ENCODE assay signal across 8 cellular contexts in genomic region chr12:121499929-121500793, GRCh38.
DNase-seq lines count a peak whose midpoint lies in the region; ATAC-seq, FAIRE-seq and TF ChIP-seq lines count a peak whose summit lies in the region.

No MANE protein-coding gene starts in this region.

- H4K20me1 ChIP-seq in fibroblast of lung (ENCODE audit: control insufficient read depth, extremely low read depth, insufficient read depth, low read length), result no peaks in the 10 kb centered on the region
- no peaks in the 10 kb centered on the region for H4K20me1 ChIP-seq in neural cell (ENCODE audit: insufficient read depth)

- H3K27me3 ChIP-seq in Peyer's patch (no peaks in the 10 kb centered on the region), fibroblast of lung (ENCODE audit: control insufficient read depth, insufficient read depth, low read length) (no peaks in the 10 kb centered on the region), neural cell (ENCODE audit: insufficient read depth, low read depth, low read length) (no peaks in the 10 kb centered on the region)

- peak overlapping the region; percentile 50 for H3K27ac Mint-ChIP-seq in activated T-cell treated with anti-CD3 and anti-CD28 coated beads, Interleukin-2, amount 50 U/mL, for 72 hours
- peak overlapping the region; percentile 51 for H3K27ac Mint-ChIP-seq in stimulated activated naive B cell treated with anti-CD40 and anti-IgM and Interleukin-4, amounts not matched to agents 10 μg/mL and 1 μg/mL and 100 μg/mL, for 72 hours

- no peaks in the 10 kb centered on the region for H3K9me3 ChIP-seq in Peyer's patch
- no peaks in the 10 kb centered on the region for H3K9me3 ChIP-seq in fibroblast of lung (ENCODE audit: control insufficient read depth, insufficient read depth, low read depth, low read length)
- no peaks in the 10 kb centered on the region for H3K9me3 ChIP-seq in neural cell (ENCODE audit: low read length)

- peaks cover 17% of the 10 kb centered on the region for H3K4me1 Mint-ChIP-seq in activated T-cell treated with anti-CD3 and anti-CD28 coated beads, Interleukin-2, amount 50 U/mL, for 72 hours (ENCODE audit: low read depth)
- H3K4me1 Mint-ChIP-seq in stimulated activated naive B cell treated with anti-CD40 and anti-IgM and Interleukin-4, amounts not matched to agents 10 μg/mL and 1 μg/mL and 100 μg/mL, for 72 hours, result peaks cover 10 to 41% of the 10 kb centered on the region in 2 donors

- no peaks in the 10 kb centered on the region for H3F3A ChIP-seq in neural cell (ENCODE audit: insufficient read depth, low read length, poor library complexity, severe bottlenecking)

- no peak overlapping the region for H3K4me3 Mint-ChIP-seq in activated T-cell treated with anti-CD3 and anti-CD28 coated beads, Interleukin-2, amount 50 U/mL, for 72 hours
- peak overlapping the region in 1 of 2 donors; percentile 27 for H3K4me3 Mint-ChIP-seq in stimulated activated naive B cell treated with anti-CD40 and anti-IgM and Interleukin-4, amounts not matched to agents 10 μg/mL and 1 μg/mL and 100 μg/mL, for 72 hours

- H2AFZ ChIP-seq in fibroblast of lung (ENCODE audit: low read length) (no peak overlapping the region), neural cell (ENCODE audit: low read depth, low read length) (peak overlapping the region; percentile 6)

- H3K36me3 ChIP-seq in Peyer's patch (no peaks in the 10 kb centered on the region), fibroblast of lung (ENCODE audit: control insufficient read depth, insufficient read depth, low read length) (no peaks in the 10 kb centered on the region), neural cell (ENCODE audit: insufficient read depth, low read length) (no peaks in the 10 kb centered on the region)

- peak overlapping the region; percentile 35 for H3K4me2 ChIP-seq in fibroblast of lung (ENCODE audit: extremely low read depth, insufficient read depth, low read length)
- H3K4me2 ChIP-seq in neural cell (ENCODE audit: low read length), result peak overlapping the region; percentile 45

- no peak overlapping the region for H3K9ac ChIP-seq in fibroblast of lung (ENCODE audit: insufficient read depth, low read length)
- peak overlapping the region; percentile 59 for H3K9ac ChIP-seq in neural cell (ENCODE audit: low read length)

- peak; percentile 79 for TF ChIP-seq RAD21 in neural cell (conservative IDR thresholded peaks at IDR 0.05)

- H3K79me2 ChIP-seq in fibroblast of lung (ENCODE audit: control insufficient read depth, insufficient read depth, low read length), result no peaks in the 10 kb centered on the region
- no peaks in the 10 kb centered on the region for H3K79me2 ChIP-seq in neural cell (replicated peaks; ENCODE audit: insufficient read depth, low read length)

- no peak for TF ChIP-seq POLR2A in Peyer's patch (IDR thresholded peaks at IDR 0.05)

- peak; percentile 34 for TF ChIP-seq EP300 in neural cell (conservative IDR thresholded peaks at IDR 0.05; ENCODE audit: poor library complexity, severe bottlenecking)

- peaks cover 0 to 1% of the 10 kb centered on the region in 2 donors for H3K36me3 Mint-ChIP-seq in activated T-cell treated with anti-CD3 and anti-CD28 coated beads, Interleukin-2, amount 50 U/mL, for 72 hours (ENCODE audit: insufficient read depth in 2 of 2)
- H3K36me3 Mint-ChIP-seq in stimulated activated naive B cell treated with anti-CD40 and anti-IgM and Interleukin-4, amounts not matched to agents 10 μg/mL and 1 μg/mL and 100 μg/mL, for 72 hours, result peaks cover 30 to 41% of the 10 kb centered on the region in 2 donors

- H3K27ac ChIP-seq in Peyer's patch (peak overlapping the region in 1 of 4 donors; percentile 35), fibroblast of lung (ENCODE audit: insufficient read depth, low read length) (no peak overlapping the region), neural cell (ENCODE audit: low read length) (peak overlapping the region; percentile 75)

- TF ChIP-seq CTCF in D721Med (IDR thresholded peaks at IDR 0.05; ENCODE audit: insufficient read depth, missing control alignments) (peak; percentile 88), Peyer's patch (IDR thresholded peaks at IDR 0.05) (peak; percentile 70 to 99 (median 90)), fibroblast of lung (conservative IDR thresholded peaks at IDR 0.05 in 1 of 2, IDR thresholded peaks at IDR 0.05 in 1 of 2; ENCODE audit: low read depth in 1 of 2, low read length in 2 of 2) (peak; percentile 91 to 95), neural cell (IDR thresholded peaks at IDR 0.05; ENCODE audit: poor library complexity, severe bottlenecking) (peak; percentile 80)

- DNase-seq in D721Med (ENCODE audit: insufficient read length, low spot score), result peak; percentile 91
- peak; percentile 68 for DNase-seq in HuH-7.5 (ENCODE audit: low spot score)
- DNase-seq in Peyer's patch, result peak; percentile 75 to 92 (median 80)
- peak; percentile 64 to 83 for DNase-seq in activated T-cell treated with anti-CD3 and anti-CD28 coated beads, Interleukin-2, amount 50 U/mL, for 72 hours
- DNase-seq in fibroblast of lung (ENCODE audit: low read depth in 2 of 2), result peak; percentile 43 to 67
- DNase-seq in stimulated activated naive B cell treated with anti-CD40 and anti-IgM and Interleukin-4, amounts not matched to agents 10 μg/mL and 1 μg/mL and 100 μg/mL, for 72 hours, result peak; percentile 31

- ATAC-seq in activated T-cell treated with anti-CD3 and anti-CD28 coated beads, Interleukin-2, amount 50 U/mL, for 72 hours (replicated peaks in 1 of 2), result peak; percentile 75
- peak; percentile 85 to 88 for ATAC-seq in stimulated activated naive B cell treated with anti-CD40 and anti-IgM and Interleukin-4, amounts not matched to agents 10 μg/mL and 1 μg/mL and 100 μg/mL, for 72 hours (replicated peaks)
- ATAC-seq in GM21390 (IDR thresholded peaks at IDR 0.05; ENCODE audit: unreplicated experiment), result no peak

- no peaks in the 10 kb centered on the region for H3K9me3 Mint-ChIP-seq in activated T-cell treated with anti-CD3 and anti-CD28 coated beads, Interleukin-2, amount 50 U/mL, for 72 hours
- H3K9me3 Mint-ChIP-seq in stimulated activated naive B cell treated with anti-CD40 and anti-IgM and Interleukin-4, amounts not matched to agents 10 μg/mL and 1 μg/mL and 100 μg/mL, for 72 hours, result no peaks in the 10 kb centered on the region

- H3K4me1 ChIP-seq in Peyer's patch (peaks cover 0 to 6% (median 0%) of the 10 kb centered on the region in 4 donors), fibroblast of lung (ENCODE audit: control insufficient read depth, extremely low read depth, insufficient read depth, low read length) (no peaks in the 10 kb centered on the region)

- no peaks in the 10 kb centered on the region for H3K27me3 Mint-ChIP-seq in activated T-cell treated with anti-CD3 and anti-CD28 coated beads, Interleukin-2, amount 50 U/mL, for 72 hours (ENCODE audit: low read depth)
- no peaks in the 10 kb centered on the region for H3K27me3 Mint-ChIP-seq in stimulated activated naive B cell treated with anti-CD40 and anti-IgM and Interleukin-4, amounts not matched to agents 10 μg/mL and 1 μg/mL and 100 μg/mL, for 72 hours

- H3K4me3 ChIP-seq in Peyer's patch (no peak overlapping the region), fibroblast of lung (replicated peaks in 1 of 4; ENCODE audit: control extremely low read depth in 1 of 4, insufficient read depth in 1 of 4, low read depth in 3 of 4, low read length in 4 of 4) (no peak overlapping the region), neural cell (ENCODE audit: low read length) (peak overlapping the region; percentile 48)

- FAIRE-seq in D721Med (lab: Jason Lieb, UNC), result no peak

- no peaks in the 10 kb centered on the region for H3K9me2 ChIP-seq in neural cell (ENCODE audit: insufficient read depth, low read length)

TF ChIP-seq in neural cell, 6 proteins besides CTCF, POLR2A, EP300 and RAD21:
- TF ChIP-seq SMC3 (conservative IDR thresholded peaks at IDR 0.05; ENCODE audit: poor library complexity) (peak; percentile 86), MXI1 (conservative IDR thresholded peaks at IDR 0.05; ENCODE audit: poor library complexity, severe bottlenecking) (no peak), REST (IDR thresholded peaks at IDR 0.05; ENCODE audit: borderline replicate concordance) (peak; percentile 67), POLR2AphosphoS5 (IDR thresholded peaks at IDR 0.05) (peak; percentile 45), TAF1 (IDR thresholded peaks at IDR 0.05; ENCODE audit: low read depth) (no peak), EZH2 (IDR thresholded peaks at IDR 0.05; ENCODE audit: borderline replicate concordance, insufficient read depth, low read length, poor library complexity, severe bottlenecking) (no peak)

Comparison
In these comparisons a context has a peak if more than half of its experiments do, and no peak if none do; other contexts are left out.
1. DNase-seq: peak in every context shown above with its lines; median percentile 91 in D721Med; 80 in Peyer's patch; 74 in activated T-cell treated with anti-CD3 and anti-CD28 coated beads, Interleukin-2, amount 50 U/mL, for 72 hours; 68 in HuH-7.5; 55 in fibroblast of lung; 31 in stimulated activated naive B cell treated with anti-CD40 and anti-IgM and Interleukin-4, amounts not matched to agents 10 μg/mL and 1 μg/mL and 100 μg/mL, for 72 hours.